ENCODE assay signal across 25 cellular contexts in genomic region chrX:30881797-30882196, GRCh38. TPM values are rescaled to one million over a fixed set of nuclear protein-coding genes. Genes with fewer than 3 reads are reported as not detected.
DNase-seq lines count a peak whose midpoint lies in the region; ATAC-seq and TF ChIP-seq lines count a peak whose summit lies in the region.
"Had no signal": no experiment of that assay in that cellular context is flagged by ENCODE, and none has a peak within 500 bp of the region (broad histone marks: within the 10 kb centered on the region; RNA-seq: fewer than 3 reads in every experiment).

No MANE protein-coding gene starts in this region.

- H3K4me1 Mint-ChIP-seq in T-helper 1 cell treated with Interleukin-12 subunit alpha and Interleukin-12 subunit beta and Interleukin-4 antibody, amounts not matched to agents 30 μg/mL and 1 μg/mL, for 36 hours (ENCODE audit: low read depth), result peaks cover 29% of the 10 kb centered on the region
- H3K4me1 Mint-ChIP-seq in activated T-cell treated with anti-CD3 and anti-CD28 coated beads, Interleukin-2, amount 50 U/mL, for 4 hours (ENCODE audit: low read depth), result peaks cover 65% of the 10 kb centered on the region
- H3K4me1 Mint-ChIP-seq in activated T-helper 17 cell treated with anti-CD3 and anti-CD28 coated beads, Interleukin-2, amount 50 U/mL, for 72 hours, result peaks cover 25% of the 10 kb centered on the region
- peaks cover 16% of the 10 kb centered on the region for H3K4me1 Mint-ChIP-seq in stimulated activated effector memory CD8-positive, alpha-beta T cell treated with anti-CD3 and anti-CD28 coated beads, Interleukin-12 subunit alpha, Interleukin-12 subunit beta, amount 100 ng/mL, for 72 hours
- H3K4me1 Mint-ChIP-seq in GM23338, result peaks cover 14% of the 10 kb centered on the region

- H2AFZ ChIP-seq in GM23338, result no peak overlapping the region

- H3K27ac Mint-ChIP-seq in T-helper 1 cell treated with Interleukin-12 subunit alpha and Interleukin-12 subunit beta and Interleukin-4 antibody, amounts not matched to agents 30 μg/mL and 1 μg/mL, for 36 hours, result peak overlapping the region; percentile 67
- H3K27ac Mint-ChIP-seq in activated T-helper 17 cell treated with anti-CD3 and anti-CD28 coated beads, Interleukin-2, amount 50 U/mL, for 72 hours, result no peak overlapping the region
- no peak overlapping the region for H3K27ac Mint-ChIP-seq in stimulated activated effector memory CD8-positive, alpha-beta T cell treated with anti-CD3 and anti-CD28 coated beads, Interleukin-12 subunit alpha, Interleukin-12 subunit beta, amount 100 ng/mL, for 72 hours
- H3K27ac Mint-ChIP-seq in GM23338, result no peak overlapping the region
- H3K27ac Mint-ChIP-seq: CD4-positive, alpha-beta memory T cell had no signal

- no peaks in the 10 kb centered on the region for H3K9me2 ChIP-seq in GM23338 (ENCODE audit: insufficient read depth)

- no peaks in the 10 kb centered on the region for H3K9me3 Mint-ChIP-seq in T-helper 1 cell treated with Interleukin-12 subunit alpha and Interleukin-12 subunit beta and Interleukin-4 antibody, amounts not matched to agents 30 μg/mL and 1 μg/mL, for 36 hours
- H3K9me3 Mint-ChIP-seq in activated T-cell treated with anti-CD3 and anti-CD28 coated beads, Interleukin-2, amount 50 U/mL, for 4 hours, result no peaks in the 10 kb centered on the region
- H3K9me3 Mint-ChIP-seq in activated T-helper 17 cell treated with anti-CD3 and anti-CD28 coated beads, Interleukin-2, amount 50 U/mL, for 72 hours, result no peaks in the 10 kb centered on the region
- H3K9me3 Mint-ChIP-seq in stimulated activated effector memory CD8-positive, alpha-beta T cell treated with anti-CD3 and anti-CD28 coated beads, Interleukin-12 subunit alpha, Interleukin-12 subunit beta, amount 100 ng/mL, for 72 hours, result no peaks in the 10 kb centered on the region
- no peaks in the 10 kb centered on the region for H3K9me3 Mint-ChIP-seq in GM23338

- peak; percentile 30 to 59 for ATAC-seq in activated T-cell treated with anti-CD3 and anti-CD28 coated beads, Interleukin-2, amount 50 U/mL, for 4 hours
- peak; percentile 46 for ATAC-seq in activated T-helper 17 cell treated with anti-CD3 and anti-CD28 coated beads, Interleukin-2, amount 50 U/mL, for 72 hours (replicated peaks)
- ATAC-seq in stimulated activated effector memory CD8-positive, alpha-beta T cell treated with anti-CD3 and anti-CD28 coated beads, Interleukin-12 subunit alpha, Interleukin-12 subunit beta, amount 100 ng/mL, for 72 hours, result peak; percentile 48
- no peak for ATAC-seq in GM23338
- ATAC-seq: Right ventricle myocardium inferior had no signal

- DNase-seq in T-helper 1 cell, result no peak
- DNase-seq in activated T-cell treated with anti-CD3 and anti-CD28 coated beads, Interleukin-2, amount 50 U/mL, for 4 hours, result no peak
- DNase-seq in activated T-cell treated with anti-CD3 and anti-CD28 coated beads, Interleukin-2, amount 50 U/mL, for 1 hour, result no peak
- DNase-seq in stimulated activated effector memory CD8-positive, alpha-beta T cell treated with anti-CD3 and anti-CD28 coated beads, Interleukin-12 subunit alpha, Interleukin-12 subunit beta, amount 100 ng/mL, for 72 hours (ENCODE audit: low spot score in 2 of 2), result no peak
- DNase-seq in GM23338 (ENCODE audit: low spot score), result no peak
- no peak for DNase-seq in uterus
- DNase-seq: Caco-2; CD4-positive, alpha-beta memory T cell; DMS 273 treated with DMSO at 0.1 percent for 48 hours; DND-41; GOT3; HCEC 1CT; IMR-90; Karpas-422; MG63; NCI-H1417; NCI-H187; NCI-H446; NCI-H526 had no signal

- no peaks in the 10 kb centered on the region for H3K27me3 Mint-ChIP-seq in T-helper 1 cell treated with Interleukin-12 subunit alpha and Interleukin-12 subunit beta and Interleukin-4 antibody, amounts not matched to agents 30 μg/mL and 1 μg/mL, for 36 hours (ENCODE audit: low read depth)
- no peaks in the 10 kb centered on the region for H3K27me3 Mint-ChIP-seq in activated T-cell treated with anti-CD3 and anti-CD28 coated beads, Interleukin-2, amount 50 U/mL, for 4 hours (ENCODE audit: low read depth)
- no peaks in the 10 kb centered on the region for H3K27me3 Mint-ChIP-seq in activated T-helper 17 cell treated with anti-CD3 and anti-CD28 coated beads, Interleukin-2, amount 50 U/mL, for 72 hours
- peaks cover 3% of the 10 kb centered on the region for H3K27me3 Mint-ChIP-seq in GM23338 (ENCODE audit: insufficient read depth, low read depth, poor library complexity)
- H3K27me3 Mint-ChIP-seq: CD4-positive, alpha-beta memory T cell had no signal

- H3K27me3 ChIP-seq in GM23338 (ENCODE audit: insufficient read depth) (no peaks in the 10 kb centered on the region), uterus (peaks cover 0 to 2% of the 10 kb centered on the region in 2 donors)
- H3K27me3 ChIP-seq: MG63, SJSA1 had no signal

- no peak overlapping the region for H3K4me3 ChIP-seq in GM23338
- no peak overlapping the region for H3K4me3 ChIP-seq in uterus
- H3K4me3 ChIP-seq: BLaER1 treated with 17β-estradiol and CSF1 and Interleukin-3, amounts not matched to agents 10 nM and 100 nM; MG63; SJSA1 had no signal

- TF ChIP-seq CTCF in GM23338 (conservative IDR thresholded peaks at IDR 0.05; ENCODE audit: low read depth in 2 of 2), result no peak
- no peak for TF ChIP-seq CTCF in uterus (IDR thresholded peaks at IDR 0.05)

- intact Hi-C loops in uterus (cut with DNase I; ENCODE audit: low total_unique reads), result no loop called here

- no peak overlapping the region for H3K4me3 Mint-ChIP-seq in T-helper 1 cell treated with Interleukin-12 subunit alpha and Interleukin-12 subunit beta and Interleukin-4 antibody, amounts not matched to agents 30 μg/mL and 1 μg/mL, for 36 hours
- no peak overlapping the region for H3K4me3 Mint-ChIP-seq in activated T-cell treated with anti-CD3 and anti-CD28 coated beads, Interleukin-2, amount 50 U/mL, for 4 hours
- H3K4me3 Mint-ChIP-seq in activated T-helper 17 cell treated with anti-CD3 and anti-CD28 coated beads, Interleukin-2, amount 50 U/mL, for 72 hours, result peak overlapping the region; percentile 15
- no peak overlapping the region for H3K4me3 Mint-ChIP-seq in stimulated activated effector memory CD8-positive, alpha-beta T cell treated with anti-CD3 and anti-CD28 coated beads, Interleukin-12 subunit alpha, Interleukin-12 subunit beta, amount 100 ng/mL, for 72 hours
- no peak overlapping the region for H3K4me3 Mint-ChIP-seq in GM23338

- no peaks in the 10 kb centered on the region for H3F3A ChIP-seq in GM23338 (replicated peaks; ENCODE audit: low read depth)

- H3K9me3 ChIP-seq in uterus, result no peaks in the 10 kb centered on the region
- H3K9me3 ChIP-seq: BLaER1 treated with 17β-estradiol and CSF1 and Interleukin-3, amounts not matched to agents 10 nM and 100 nM; Caco-2; MG63; SJSA1 had no signal

- no peak for TF ChIP-seq POLR2A in uterus (IDR thresholded peaks at IDR 0.05)

- H3K79me2 ChIP-seq in GM23338 (replicated peaks; ENCODE audit: insufficient read depth), result peaks cover 62% of the 10 kb centered on the region

- H4K20me1 ChIP-seq in GM23338 (replicated peaks; ENCODE audit: insufficient read depth), result no peaks in the 10 kb centered on the region

- H3K4me1 ChIP-seq in GM23338 (ENCODE audit: insufficient read depth) (no peaks in the 10 kb centered on the region), uterus (no peaks in the 10 kb centered on the region)
- H3K4me1 ChIP-seq: Caco-2, SJSA1 had no signal

- H3K27ac ChIP-seq in GM23338 (ENCODE audit: low read depth) (no peak overlapping the region), uterus (no peak overlapping the region)
- H3K27ac ChIP-seq: 22Rv1; BLaER1 treated with 17β-estradiol and CSF1 and Interleukin-3, amounts not matched to agents 10 nM and 100 nM; SJSA1 had no signal

- peaks cover 20% of the 10 kb centered on the region for H3K36me3 Mint-ChIP-seq in T-helper 1 cell treated with Interleukin-12 subunit alpha and Interleukin-12 subunit beta and Interleukin-4 antibody, amounts not matched to agents 30 μg/mL and 1 μg/mL, for 36 hours (ENCODE audit: low read depth)
- H3K36me3 Mint-ChIP-seq in activated T-cell treated with anti-CD3 and anti-CD28 coated beads, Interleukin-2, amount 50 U/mL, for 4 hours (ENCODE audit: insufficient read depth), result peaks cover 6% of the 10 kb centered on the region
- peaks cover 14% of the 10 kb centered on the region for H3K36me3 Mint-ChIP-seq in activated T-helper 17 cell treated with anti-CD3 and anti-CD28 coated beads, Interleukin-2, amount 50 U/mL, for 72 hours (ENCODE audit: low read depth)
- no peaks in the 10 kb centered on the region for H3K36me3 Mint-ChIP-seq in stimulated activated effector memory CD8-positive, alpha-beta T cell treated with anti-CD3 and anti-CD28 coated beads, Interleukin-12 subunit alpha, Interleukin-12 subunit beta, amount 100 ng/mL, for 72 hours
- no peaks in the 10 kb centered on the region for H3K36me3 Mint-ChIP-seq in GM23338 (ENCODE audit: low read depth)

- no peaks in the 10 kb centered on the region for H3K36me3 ChIP-seq in GM23338 (ENCODE audit: insufficient read depth)
- H3K36me3 ChIP-seq in uterus, result no peaks in the 10 kb centered on the region
- H3K36me3 ChIP-seq: BLaER1 treated with 17β-estradiol and CSF1 and Interleukin-3, amounts not matched to agents 10 nM and 100 nM; MG63; SJSA1 had no signal

- no peak overlapping the region for H3K4me2 ChIP-seq in GM23338
- H3K4me2 ChIP-seq: BLaER1 treated with 17β-estradiol and CSF1 and Interleukin-3, amounts not matched to agents 10 nM and 100 nM had no signal

TF ChIP-seq in GM23338, 12 proteins besides CTCF, POLR2A, EP300 and RAD21:
- no peak for TF ChIP-seq EZH2 (IDR thresholded peaks at IDR 0.05; ENCODE audit: low read depth, unreplicated experiment)
- TF ChIP-seq EZH2phosphoT487 (IDR thresholded peaks at IDR 0.05; ENCODE audit: unreplicated experiment), result no peak
- no peak for TF ChIP-seq ETS1 (IDR thresholded peaks at IDR 0.05)
- no peak for TF ChIP-seq NANOG (IDR thresholded peaks at IDR 0.05; ENCODE audit: borderline replicate concordance)

RNA-seq across cellular contexts. Expression of gene TAB3, which starts 7.3 kb away (rescaled TPM):
- 10 to 100 TPM; 18.1 to 22.0 (median 19.3) TPM for total RNA-seq in activated T-cell treated with anti-CD3 and anti-CD28 coated beads, Interleukin-2, amount 50 U/mL, for 4 hours
- 10 to 100 TPM; 22.0 to 25.1 TPM for total RNA-seq in activated T-helper 17 cell treated with anti-CD3 and anti-CD28 coated beads, Interleukin-2, amount 50 U/mL, for 72 hours
- total RNA-seq in GM23338 (2014; rRNA removed; shearing (Covaris generic)), result 9.1 and 21.7 TPM in 2 replicates
- 2.9 and 4.4 TPM in 2 replicates for polyA plus RNA-seq in GM23338 (2016; fragmentation: Nextera tagmentation; extraction: Ambion mirVana)
- total RNA-seq in uterus, result 10 to 100 TPM; 21.2 to 51.2 (median 39.2) TPM
